1 cellular context compared by ENCODE assay signal in the genomic region with DNA sequence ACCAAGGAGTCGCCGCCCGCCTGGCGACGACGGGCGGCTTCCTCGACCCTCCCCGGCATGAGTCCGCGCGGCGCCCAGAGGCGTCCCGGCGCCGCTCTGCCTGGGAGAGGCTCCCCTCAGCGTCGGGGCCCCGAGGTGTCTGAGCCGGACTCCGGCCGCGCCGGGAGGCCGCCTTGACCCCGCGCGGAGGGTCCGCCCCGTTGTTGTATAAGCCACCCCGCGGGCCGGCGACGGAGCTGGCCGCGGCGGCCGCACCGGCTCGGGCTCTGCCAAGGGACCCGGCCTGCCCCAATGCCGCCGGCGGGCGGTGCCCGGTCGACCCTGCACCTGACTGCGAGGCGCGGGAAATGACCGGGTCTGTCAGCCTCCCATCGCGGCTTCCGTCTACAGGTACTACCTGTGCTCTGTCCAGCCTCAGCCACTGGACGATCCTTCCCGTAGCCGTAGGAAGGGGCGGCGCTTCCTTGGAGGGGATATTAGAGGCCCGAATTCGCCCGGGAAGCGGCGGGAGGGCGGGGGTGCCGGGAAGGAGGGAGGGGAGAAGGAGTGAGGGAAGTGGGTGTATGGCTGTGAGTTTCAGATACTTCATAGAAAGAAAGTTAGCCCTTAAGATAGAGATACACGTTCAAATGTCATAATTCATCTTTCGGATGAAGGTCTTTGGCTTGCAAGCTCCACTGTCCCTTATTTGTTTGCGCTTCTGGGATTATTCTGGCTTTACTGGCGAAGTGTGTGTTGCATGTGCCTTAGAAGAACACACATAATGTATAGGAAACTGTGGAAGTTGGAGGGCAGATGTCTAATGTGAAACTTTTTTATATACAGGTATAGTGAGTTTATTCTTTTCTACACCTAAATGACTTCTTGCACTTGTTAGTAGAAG.
A peak's percentile ranks its signal among the peaks of the same experiment; 100 is the strongest.
TF ChIP-seq lines count a peak whose summit lies in the region.

No MANE protein-coding gene starts in this region.

TF ChIP-seq in K562, 482 proteins besides CTCF, POLR2A, EP300 and RAD21 (continued from another document and continues in another):
- no peak for TF ChIP-seq RFX5 (IDR thresholded peaks at IDR 0.05; ENCODE audit: low read depth, low read length)
- TF ChIP-seq KLF16 (IDR thresholded peaks at IDR 0.05): no peak
- TF ChIP-seq RBM34 (IDR thresholded peaks at IDR 0.05; ENCODE audit: borderline replicate concordance, insufficient read depth, low read length): peak; percentile 87; the same call in 1 of the 2 replicates
- peak; percentile 38; the same call in 1 of the 2 replicates for TF ChIP-seq ZFX (CRISPR knock-in tag; IDR thresholded peaks at IDR 0.05)
- 0 out of 2 replicates have a peak, but pooled peaks have one; percentile 0 for TF ChIP-seq CAMTA2 (CRISPR knock-in tag; conservative IDR thresholded peaks at IDR 0.05)
- TF ChIP-seq MTA2 (IDR thresholded peaks at IDR 0.05; ENCODE audit: low read depth): no peak
- TF ChIP-seq BMI1 (IDR thresholded peaks at IDR 0.05; ENCODE audit: low read length): no peak
- no peak for TF ChIP-seq ZNF583 (CRISPR knock-in tag; IDR thresholded peaks at IDR 0.05)
- peak; percentile 49 for TF ChIP-seq RBM25 (IDR thresholded peaks at IDR 0.05; ENCODE audit: low read depth, low read length, severe bottlenecking)
- no peak for TF ChIP-seq BHLHE40 (IDR thresholded peaks at IDR 0.05; ENCODE audit: low read length)
- no peak for TF ChIP-seq HNRNPH1 (optimal IDR thresholded peaks at IDR 0.05; ENCODE audit: low read depth, low read length)
- TF ChIP-seq, protein P1, sequence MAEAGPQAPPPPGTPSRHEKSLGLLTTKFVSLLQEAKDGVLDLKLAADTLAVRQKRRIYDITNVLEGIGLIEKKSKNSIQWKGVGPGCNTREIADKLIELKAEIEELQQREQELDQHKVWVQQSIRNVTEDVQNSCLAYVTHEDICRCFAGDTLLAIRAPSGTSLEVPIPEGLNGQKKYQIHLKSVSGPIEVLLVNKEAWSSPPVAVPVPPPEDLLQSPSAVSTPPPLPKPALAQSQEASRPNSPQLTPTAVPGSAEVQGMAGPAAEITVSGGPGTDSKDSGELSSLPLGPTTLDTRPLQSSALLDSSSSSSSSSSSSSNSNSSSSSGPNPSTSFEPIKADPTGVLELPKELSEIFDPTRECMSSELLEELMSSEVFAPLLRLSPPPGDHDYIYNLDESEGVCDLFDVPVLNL (CRISPR knock-in tag; IDR thresholded peaks at IDR 0.05; ENCODE audit: low read depth): peak; percentile 44; the same call in 1 of the 2 replicates
- TF ChIP-seq SAFB (IDR thresholded peaks at IDR 0.05; ENCODE audit: borderline replicate concordance, low read depth, low read length): no peak
- TF ChIP-seq ARID3B (CRISPR knock-in tag; IDR thresholded peaks at IDR 0.05; ENCODE audit: borderline replicate concordance): no peak; the same call in 1 of the 2 replicates
- TF ChIP-seq OTX1 (CRISPR knock-in tag; IDR thresholded peaks at IDR 0.05): no peak
- TF ChIP-seq ZBTB34 (CRISPR knock-in tag; IDR thresholded peaks at IDR 0.05): no peak
- no peak for TF ChIP-seq DPF2 (IDR thresholded peaks at IDR 0.05)
- no peak for TF ChIP-seq ZNF395 (CRISPR knock-in tag; IDR thresholded peaks at IDR 0.05)
- TF ChIP-seq, protein P2, sequence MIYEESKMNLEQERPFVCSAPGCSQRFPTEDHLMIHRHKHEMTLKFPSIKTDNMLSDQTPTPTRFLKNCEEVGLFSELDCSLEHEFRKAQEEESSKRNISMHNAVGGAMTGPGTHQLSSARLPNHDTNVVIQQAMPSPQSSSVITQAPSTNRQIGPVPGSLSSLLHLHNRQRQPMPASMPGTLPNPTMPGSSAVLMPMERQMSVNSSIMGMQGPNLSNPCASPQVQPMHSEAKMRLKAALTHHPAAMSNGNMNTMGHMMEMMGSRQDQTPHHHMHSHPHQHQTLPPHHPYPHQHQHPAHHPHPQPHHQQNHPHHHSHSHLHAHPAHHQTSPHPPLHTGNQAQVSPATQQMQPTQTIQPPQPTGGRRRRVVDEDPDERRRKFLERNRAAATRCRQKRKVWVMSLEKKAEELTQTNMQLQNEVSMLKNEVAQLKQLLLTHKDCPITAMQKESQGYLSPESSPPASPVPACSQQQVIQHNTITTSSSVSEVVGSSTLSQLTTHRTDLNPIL (CRISPR knock-in tag; IDR thresholded peaks at IDR 0.05): no peak
- no peak for TF ChIP-seq NFE2L1 (tag; IDR thresholded peaks at IDR 0.05; ENCODE audit: borderline replicate concordance, low read depth)
- TF ChIP-seq HDAC1 (IDR thresholded peaks at IDR 0.05): peak in 1 of 2 experiments; percentile 38; a peak in 2 of 4 replicates
- no peak for TF ChIP-seq PHTF2 (CRISPR knock-in tag; IDR thresholded peaks at IDR 0.05)
- TF ChIP-seq SMARCE1 (IDR thresholded peaks at IDR 0.05): peak; percentile 12; the same call in 1 of the 2 replicates
- TF ChIP-seq ZNF766 (CRISPR knock-in tag; conservative IDR thresholded peaks at IDR 0.05): 0 out of 2 replicates have a peak, but pooled peaks have one; percentile 21
- TF ChIP-seq RNF219 (CRISPR knock-in tag; IDR thresholded peaks at IDR 0.05): no peak
- TF ChIP-seq HCFC1 (IDR thresholded peaks at IDR 0.05; ENCODE audit: low read depth, low read length): no peak
- no peak for TF ChIP-seq ATF6 (CRISPR knock-in tag; IDR thresholded peaks at IDR 0.05)
- TF ChIP-seq PCBP2 (IDR thresholded peaks at IDR 0.05; ENCODE audit: low read depth, low read length, poor library complexity, severe bottlenecking): no peak
- 0 out of 4 replicates have a peak, but pooled peaks of 1 of the 2 experiments have one; percentile 15 for TF ChIP-seq ZNF639 (CRISPR knock-in tag; conservative IDR thresholded peaks at IDR 0.05 in 1 of 2, IDR thresholded peaks at IDR 0.05 in 1 of 2)
- peak; percentile 8 for TF ChIP-seq FUS (optimal IDR thresholded peaks at IDR 0.05; ENCODE audit: low read depth, low read length)
- peak; percentile 91; the same call in 1 of the 2 replicates for TF ChIP-seq ZNF282 (CRISPR knock-in tag; IDR thresholded peaks at IDR 0.05)
- TF ChIP-seq, protein P3, sequence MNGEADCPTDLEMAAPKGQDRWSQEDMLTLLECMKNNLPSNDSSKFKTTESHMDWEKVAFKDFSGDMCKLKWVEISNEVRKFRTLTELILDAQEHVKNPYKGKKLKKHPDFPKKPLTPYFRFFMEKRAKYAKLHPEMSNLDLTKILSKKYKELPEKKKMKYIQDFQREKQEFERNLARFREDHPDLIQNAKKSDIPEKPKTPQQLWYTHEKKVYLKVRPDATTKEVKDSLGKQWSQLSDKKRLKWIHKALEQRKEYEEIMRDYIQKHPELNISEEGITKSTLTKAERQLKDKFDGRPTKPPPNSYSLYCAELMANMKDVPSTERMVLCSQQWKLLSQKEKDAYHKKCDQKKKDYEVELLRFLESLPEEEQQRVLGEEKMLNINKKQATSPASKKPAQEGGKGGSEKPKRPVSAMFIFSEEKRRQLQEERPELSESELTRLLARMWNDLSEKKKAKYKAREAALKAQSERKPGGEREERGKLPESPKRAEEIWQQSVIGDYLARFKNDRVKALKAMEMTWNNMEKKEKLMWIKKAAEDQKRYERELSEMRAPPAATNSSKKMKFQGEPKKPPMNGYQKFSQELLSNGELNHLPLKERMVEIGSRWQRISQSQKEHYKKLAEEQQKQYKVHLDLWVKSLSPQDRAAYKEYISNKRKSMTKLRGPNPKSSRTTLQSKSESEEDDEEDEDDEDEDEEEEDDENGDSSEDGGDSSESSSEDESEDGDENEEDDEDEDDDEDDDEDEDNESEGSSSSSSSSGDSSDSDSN (IDR thresholded peaks at IDR 0.05; ENCODE audit: borderline replicate concordance in 1 of 2, low read depth in 2 of 2, low read length in 2 of 2): peak; percentile 18 to 97; a peak in 2 of 4 replicates
- peak; percentile 52 to 74; a peak in 1 of 4 replicates for TF ChIP-seq MLLT1 (IDR thresholded peaks at IDR 0.05)
- TF ChIP-seq SMAD1 (IDR thresholded peaks at IDR 0.05; ENCODE audit: low read depth, low read length, partially characterized antibody): no peak
- no peak for TF ChIP-seq CBFA2T3 (IDR thresholded peaks at IDR 0.05)
- no peak for TF ChIP-seq WHSC1 (IDR thresholded peaks at IDR 0.05; ENCODE audit: low read length)
- TF ChIP-seq, protein P4, sequence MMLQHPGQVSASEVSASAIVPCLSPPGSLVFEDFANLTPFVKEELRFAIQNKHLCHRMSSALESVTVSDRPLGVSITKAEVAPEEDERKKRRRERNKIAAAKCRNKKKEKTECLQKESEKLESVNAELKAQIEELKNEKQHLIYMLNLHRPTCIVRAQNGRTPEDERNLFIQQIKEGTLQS (IDR thresholded peaks at IDR 0.05): no peak
- TF ChIP-seq, protein P4 (CRISPR knock-in tag; conservative IDR thresholded peaks at IDR 0.05): 0 out of 2 replicates have a peak, but pooled peaks have one; percentile 7
